ENCODE assay signal across 10 cellular contexts in the genomic region with DNA sequence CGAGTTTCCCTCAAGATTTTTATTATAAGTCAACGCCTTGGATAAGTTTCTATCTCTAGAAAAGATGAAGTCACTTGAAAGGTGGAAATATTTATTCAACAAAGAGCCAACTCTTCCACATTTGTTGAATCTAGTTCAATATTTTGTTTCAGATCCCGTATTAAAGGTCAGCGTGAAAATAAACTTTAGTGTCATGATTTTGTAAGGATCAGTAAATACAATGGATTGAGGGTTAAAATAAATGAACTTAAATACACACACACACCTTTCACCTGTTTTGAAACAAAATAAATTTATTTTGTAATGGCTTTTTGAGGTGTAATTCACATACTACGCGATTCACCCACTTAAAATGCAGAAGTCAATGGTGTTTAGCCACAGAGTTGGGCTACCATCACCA. TPM values are rescaled to one million over a fixed set of nuclear protein-coding genes. Genes with fewer than 3 reads are reported as not detected.
"Had no signal": no experiment of that assay in that cellular context is flagged by ENCODE, and none has a peak within 500 bp of the region (broad histone marks: within the 10 kb centered on the region; RNA-seq: fewer than 3 reads in every experiment).

No MANE protein-coding gene starts in this region.

- FAIRE-seq: H1, H54, K562 had no signal

- H2AFZ ChIP-seq: GM23248 had no signal

- DNase-seq: GM23248, H9, HCEC 1CT, IMR-90, KG1 had no signal

- H3K9ac ChIP-seq: GM23248 had no signal

- H3K4me3 ChIP-seq: GM23248, K562 had no signal

- H3K27ac ChIP-seq: GM23248, HL-60 had no signal

RNA-seq across cellular contexts. Expression of gene NPPC, which starts 16.0 kb away (rescaled TPM):
- total RNA-seq: GM23248, HT1080, K562 had no signal
- polyA plus RNA-seq: K562 had no signal
